Comparison of ENCODE assay signal across 16 cellular contexts in the genomic region with DNA sequence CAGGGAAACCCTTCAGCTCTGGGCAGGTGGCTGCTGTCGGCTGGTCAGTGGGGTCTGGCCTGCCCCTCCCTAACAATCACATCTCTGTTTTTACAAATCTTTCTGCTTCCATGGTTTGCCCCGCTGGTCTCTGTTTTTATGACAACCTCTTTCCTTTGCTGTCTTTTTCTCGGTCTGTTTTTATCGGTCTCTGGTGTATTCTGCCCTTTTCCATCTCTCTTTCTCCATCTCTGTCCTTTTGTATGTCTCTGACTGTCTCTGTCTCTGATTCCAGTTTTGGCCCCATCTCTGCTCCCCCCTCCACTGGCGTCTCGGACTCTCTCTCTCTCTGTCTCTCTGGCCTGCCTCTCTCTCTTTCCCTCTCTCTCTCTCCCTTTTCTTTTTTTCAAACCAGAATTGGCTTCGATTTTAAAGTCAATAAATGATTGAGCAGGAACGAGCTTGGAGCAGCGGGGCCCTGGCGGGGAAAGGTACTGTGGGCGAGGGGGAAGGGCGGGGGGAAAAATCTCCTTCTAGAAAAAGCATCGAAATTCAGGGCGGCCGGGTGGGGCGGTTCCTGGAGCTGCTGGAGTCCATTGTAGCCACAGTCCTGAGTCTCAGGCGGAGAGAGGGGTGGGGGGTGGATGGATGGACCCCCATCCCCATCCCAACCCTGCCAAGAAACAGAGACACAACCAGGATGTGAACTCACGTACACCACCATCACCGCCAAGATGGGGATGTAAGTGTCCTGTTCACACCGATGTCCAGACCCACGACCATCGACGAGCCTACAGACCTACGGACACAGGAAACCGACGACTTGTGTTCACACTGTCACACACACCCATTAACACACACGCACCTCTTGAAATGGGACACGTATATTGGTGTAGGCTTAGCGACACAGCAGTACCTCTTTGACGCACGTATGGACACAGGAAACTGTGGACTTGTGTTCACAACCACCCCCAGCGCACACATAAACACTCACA. TPM values are rescaled to one million over a fixed set of nuclear protein-coding genes. Genes with fewer than 3 reads are reported as not detected.
DNase-seq lines count a peak whose midpoint lies in the region; ATAC-seq, FAIRE-seq and TF ChIP-seq lines count a peak whose summit lies in the region.
"Had no signal": no experiment of that assay in that cellular context is flagged by ENCODE, and none has a peak within 500 bp of the region (broad histone marks: within the 10 kb centered on the region; RNA-seq: fewer than 3 reads in every experiment).

No MANE protein-coding gene starts in this region.

- ATAC-seq in K562 (no peak), thoracic aorta (ENCODE audit: insufficient number of reproducible peaks, low FRiP score, low read depth) (no peak), HG03571 (IDR thresholded peaks at IDR 0.05; ENCODE audit: unreplicated experiment) (no peak), GM19351 (IDR thresholded peaks at IDR 0.05; ENCODE audit: unreplicated experiment) (no peak)
- ATAC-seq: activated CD4-positive, alpha-beta T cell treated with anti-CD3 and anti-CD28 coated beads for 36 hours had no signal

- H3K79me2 ChIP-seq in K562 (ENCODE audit: control insufficient read depth, insufficient read depth, low read length): peaks cover 54% of the 10 kb centered on the region

- H3K27me3 Mint-ChIP-seq in activated CD4-positive, alpha-beta T cell treated with anti-CD3 and anti-CD28 coated beads, Interleukin-2, amount 10 ng/mL, durations not matched to agents 24 days and 14 days: peaks cover 35% of the 10 kb centered on the region

- no peak for TF ChIP-seq POLR2A in K562 (conservative IDR thresholded peaks at IDR 0.05)

- no peak overlapping the region; a peak in 1 of 4 replicates for H3K9ac ChIP-seq in K562 (ENCODE audit: insufficient read depth in 1 of 2, low read depth in 2 of 2, low read length in 2 of 2)
- H3K9ac ChIP-seq in mucosa of rectum (ENCODE audit: low read depth in 1 of 2, low read length in 2 of 2): peak overlapping the region; percentile 24 to 28

- TF ChIP-seq CTCF in K562 (IDR thresholded peaks at IDR 0.05 in 2 of 3, conservative IDR thresholded peaks at IDR 0.05 in 1 of 3; ENCODE audit: insufficient read depth in 2 of 3, low read depth in 1 of 3, low read length in 3 of 3) (no peak), thoracic aorta (IDR thresholded peaks at IDR 0.05) (no peak)

- POLR2A ChIA-PET in K562 (lab: Yijun Ruan, JAX): interaction anchor here (0.6 to 1.6 kb wide), 2 partner anchors 8 to 154 kb away, joined by 3 read pairs; no protein-coding TSS in a partner anchor

- no peak for FAIRE-seq in K562 (lab: Jason Lieb, UNC)
- FAIRE-seq: A549 had no signal

- CTCF ChIA-PET in K562 (lab: Yijun Ruan, JAX; ENCODE audit: low intra/inter-chr PET ratio): no interaction called here

- intact Hi-C loops in activated CD4-positive, alpha-beta T cell treated with anti-CD3 and anti-CD28 coated beads, Interleukin-2, amount 10 ng/mL, durations not matched to agents 24 days and 14 days (cut with micrococcal nuclease): no loop called here
- intact Hi-C loops in K562 (cut with micrococcal nuclease): no loop called here

- H3K4me1 ChIP-seq in K562 (replicated peaks in 1 of 2; ENCODE audit: control insufficient read depth in 2 of 2, insufficient read depth in 2 of 2, low read length in 2 of 2) (peaks cover 5 to 50% of the 10 kb centered on the region in 2 experiments; a peak in 4 of 5 replicates), mucosa of rectum (ENCODE audit: control insufficient read depth in 2 of 2, insufficient read depth in 2 of 2, low read length in 2 of 2) (peaks cover 21 to 23% of the 10 kb centered on the region in 2 donors), thoracic aorta (ENCODE audit: control insufficient read depth in 1 of 2, low read depth in 2 of 2) (peaks cover 17 to 59% of the 10 kb centered on the region in 2 donors)
- H3K4me1 ChIP-seq: A549 had no signal

- WGBS in K562 (ENCODE audit: insufficient coverage, low coverage, missing lambda C conversion rate): 86% methylated on average over 23 of the region's 32 CpGs

- peaks cover 8% of the 10 kb centered on the region for H4K20me1 ChIP-seq in K562 (replicated peaks; ENCODE audit: control insufficient read depth, insufficient read depth, low read length)

- H3K4me3 Mint-ChIP-seq in activated CD4-positive, alpha-beta T cell treated with anti-CD3 and anti-CD28 coated beads, Interleukin-2, amount 10 ng/mL, durations not matched to agents 24 days and 14 days: peak overlapping the region; percentile 3
- H3K4me3 Mint-ChIP-seq: activated CD4-positive, alpha-beta T cell treated with anti-CD3 and anti-CD28 coated beads for 36 hours had no signal

- no peak overlapping the region for H3K4me3 ChIP-seq in K562
- H3K4me3 ChIP-seq in mucosa of rectum (ENCODE audit: low read length in 2 of 2): no peak overlapping the region
- peak overlapping the region; percentile 93 for H3K4me3 ChIP-seq in thoracic aorta
- H3K4me3 ChIP-seq: A549 had no signal

- TF ChIP-seq EP300 in K562 (IDR thresholded peaks at IDR 0.05; ENCODE audit: low read length): no peak

- H3K9me3 ChIP-seq in K562 (replicated peaks; ENCODE audit: control insufficient read depth, insufficient read depth, low read depth, low read length) (no peaks in the 10 kb centered on the region), mucosa of rectum (ENCODE audit: control insufficient read depth in 2 of 2, low read length in 2 of 2) (no peaks in the 10 kb centered on the region), thoracic aorta (no peaks in the 10 kb centered on the region)
- H3K9me3 ChIP-seq: A549 had no signal

- DNase-seq in activated CD4-positive, alpha-beta T cell treated with anti-CD3 and anti-CD28 coated beads, Interleukin-2, amount 10 ng/mL, durations not matched to agents 24 days and 14 days: no peak
- no peak for DNase-seq in activated CD4-positive, alpha-beta T cell treated with anti-CD3 and anti-CD28 coated beads for 1 hour
- DNase-seq in K562 (ENCODE audit: extremely low read depth in 1 of 4, low spot score in 3 of 4) (no peak), thoracic aorta (ENCODE audit: low spot score) (no peak), mucosa of gallbladder (ENCODE audit: low spot score) (no peak)
- DNase-seq: activated CD4-positive, alpha-beta T cell treated with anti-CD3 and anti-CD28 coated beads for 36 hours; erythroblast; NCI-H187; stimulated activated CD4-positive, alpha-beta T cell treated with anti-CD3 and anti-CD28 coated beads, Interleukin-15, amount 100 ng/mL, for 24 hours had no signal

- TSS peak; percentile 57 for BruUV-seq in K562 (replicated peaks; lab: Mats Ljungman, UMichigan)

- H3K36me3 Mint-ChIP-seq in activated CD4-positive, alpha-beta T cell treated with anti-CD3 and anti-CD28 coated beads, Interleukin-2, amount 10 ng/mL, durations not matched to agents 24 days and 14 days (ENCODE audit: low read depth): no peaks in the 10 kb centered on the region

- no peak overlapping the region for H2AFZ ChIP-seq in K562 (ENCODE audit: low read depth, low read length)

- H3K36me3 ChIP-seq in K562 (ENCODE audit: control insufficient read depth, insufficient read depth, low read length) (peaks cover 17% of the 10 kb centered on the region; the same call in 1 of the 3 replicates), mucosa of rectum (ENCODE audit: control insufficient read depth in 2 of 2, insufficient read depth in 2 of 2, low read length in 2 of 2) (peaks cover 4 to 5% of the 10 kb centered on the region in 2 donors), thoracic aorta (no peaks in the 10 kb centered on the region)

- peaks cover 6% of the 10 kb centered on the region for H3K9me1 ChIP-seq in K562 (ENCODE audit: control insufficient read depth, insufficient read depth, low read length)

- no peak overlapping the region for H3K27ac Mint-ChIP-seq in activated CD4-positive, alpha-beta T cell treated with anti-CD3 and anti-CD28 coated beads, Interleukin-2, amount 10 ng/mL, durations not matched to agents 24 days and 14 days
- H3K27ac Mint-ChIP-seq: activated CD4-positive, alpha-beta T cell treated with anti-CD3 and anti-CD28 coated beads for 36 hours; stimulated activated naive CD8-positive, alpha-beta T cell treated with anti-CD3 and anti-CD28 coated beads, Interleukin-15, Interleukin-2, amounts not matched to agents 100 ng/mL and 50 ng/mL, for 24 hours had no signal

- TF ChIP-seq RAD21 in K562 (CRISPR knock-in tag; conservative IDR thresholded peaks at IDR 0.05 in 1 of 2, IDR thresholded peaks at IDR 0.05 in 1 of 2): no peak

- H3K9me3 Mint-ChIP-seq in activated CD4-positive, alpha-beta T cell treated with anti-CD3 and anti-CD28 coated beads, Interleukin-2, amount 10 ng/mL, durations not matched to agents 24 days and 14 days: no peaks in the 10 kb centered on the region
- H3K9me3 Mint-ChIP-seq: stimulated activated naive CD8-positive, alpha-beta T cell treated with anti-CD3 and anti-CD28 coated beads, Interleukin-15, Interleukin-2, amounts not matched to agents 100 ng/mL and 50 ng/mL, for 24 hours had no signal

- H3K4me1 Mint-ChIP-seq in activated CD4-positive, alpha-beta T cell treated with anti-CD3 and anti-CD28 coated beads, Interleukin-2, amount 10 ng/mL, durations not matched to agents 24 days and 14 days: peaks cover 6% of the 10 kb centered on the region

- in situ Hi-C loops in K562 (cut with MboI): no loop called here

- H3K27ac ChIP-seq in K562 (ENCODE audit: extremely low read depth, low read depth, low read length) (no peak overlapping the region), mucosa of rectum (ENCODE audit: low read depth in 2 of 2, low read length in 2 of 2) (no peak overlapping the region), thoracic aorta (peak overlapping the region; percentile 94 to 99)
- H3K27ac ChIP-seq: A549 had no signal

- H3K27me3 ChIP-seq in K562 (ENCODE audit: control insufficient read depth in 2 of 2, insufficient read depth in 2 of 2, low read length in 2 of 2): no peaks in the 10 kb centered on the region
- no peaks in the 10 kb centered on the region for H3K27me3 ChIP-seq in mucosa of rectum (ENCODE audit: control insufficient read depth in 2 of 2, insufficient read depth in 2 of 2, low read length in 2 of 2)
- H3K27me3 ChIP-seq in thoracic aorta (replicated peaks; ENCODE audit: insufficient read depth): no peaks in the 10 kb centered on the region

- H3K4me2 ChIP-seq in K562 (ENCODE audit: insufficient read depth, low read length): no peak overlapping the region
- H3K4me2 ChIP-seq: A549 had no signal

RNA-seq across cellular contexts. Expression of a gene that starts 3.0 kb away (rescaled TPM):
- total RNA-seq in activated CD4-positive, alpha-beta T cell treated with anti-CD3 and anti-CD28 coated beads, Interleukin-2, amount 10 ng/mL, durations not matched to agents 24 days and 14 days: 8.3 and 10.4 TPM in 2 replicates
- 18.3 and 47.5 TPM in 2 replicates for total RNA-seq in K562 (2011; cell fraction: chromatin; rRNA removed; ENCODE audit: low replicate concordance)
- 13.6 and 14.8 TPM in 2 replicates for total RNA-seq in K562 (2011; cell fraction: nucleolus; rRNA removed)
- 10.4 and 11.4 TPM in 2 replicates for total RNA-seq in K562 (2011; cell fraction: nucleoplasm; rRNA removed)
- total RNA-seq in K562 (2014; rRNA removed) (5.4 and 7.7 TPM in 2 replicates), K562 (2014; rRNA removed; fragmentation: Illumina TruSeq; extraction: Trizol) (2.3 and 6.4 TPM in 2 replicates), K562 (2015; rRNA removed; fragmentation: Illumina TruSeq; extraction: Trizol) (3.1 and 3.8 TPM in 2 replicates), K562 (2021) (23.1 and 26.8 TPM in 2 replicates), thoracic aorta (100 to 1,000 TPM; 126 to 145 TPM), mucosa of gallbladder (135 TPM)
- polyA plus RNA-seq in K562 (2011; rRNA removed) (2.9 and 5.6 TPM in 2 replicates), K562 (2014; fragmentation: Illumina TruSeq; extraction: Trizol) (7.7 and 9.2 TPM in 2 replicates), K562 (2014; fragmentation: Nextera tagmentation; extraction: Ambion mirVana) (under 1 TPM; 0.28 to 0.34 TPM), K562 (2014; rRNA removed) (6.8 and 7.2 TPM in 2 replicates)
- 3.2 and 3.6 TPM in 2 replicates for polyA plus RNA-seq in K562 (2011; cell fraction: cytosol; rRNA removed)
- 10.1 and 10.4 TPM in 2 replicates for polyA plus RNA-seq in K562 (2011; cell fraction: nucleus; rRNA removed)
- polyA plus RNA-seq in K562 (2012): 8.7 and 9.6 TPM in 2 replicates
- 2.8 and 3.1 TPM in 2 replicates for polyA minus RNA-seq in K562 (2011; rRNA and poly(A)+ RNA removed)
- polyA minus RNA-seq in K562 (2011; cell fraction: cytosol; rRNA and poly(A)+ RNA removed): 7.3 and 7.8 TPM in 2 replicates
- 5.7 and 7.9 TPM in 2 replicates for polyA minus RNA-seq in K562 (2011; cell fraction: nucleus; rRNA and poly(A)+ RNA removed)

RNA-seq across cellular contexts. Expression of a gene that starts 28.9 kb away (rescaled TPM):
- total RNA-seq in activated CD4-positive, alpha-beta T cell treated with anti-CD3 and anti-CD28 coated beads, Interleukin-2, amount 10 ng/mL, durations not matched to agents 24 days and 14 days: 0.12 TPM in 1 of 2 replicates, not detected in the other
- 2.2 and 4.9 TPM in 2 replicates for total RNA-seq in K562 (2011; cell fraction: chromatin; rRNA removed; ENCODE audit: low replicate concordance)
- 2.3 and 2.4 TPM in 2 replicates for total RNA-seq in K562 (2011; cell fraction: nucleolus; rRNA removed)
- total RNA-seq in K562 (2011; cell fraction: nucleoplasm; rRNA removed): 2.3 and 3.3 TPM in 2 replicates
- total RNA-seq in K562 (2014; rRNA removed) (0.27 and 0.82 TPM in 2 replicates), K562 (2014; rRNA removed; fragmentation: Illumina TruSeq; extraction: Trizol) (0.38 and 0.40 TPM in 2 replicates), K562 (2015; rRNA removed; fragmentation: Illumina TruSeq; extraction: Trizol) (0.22 and 0.23 TPM in 2 replicates), K562 (2021) (0.74 and 0.78 TPM in 2 replicates), thoracic aorta (not detected), mucosa of gallbladder (0.26 TPM)
- polyA plus RNA-seq in K562 (2011; rRNA removed) (0.60 and 0.89 TPM in 2 replicates), K562 (2014; fragmentation: Illumina TruSeq; extraction: Trizol) (0.71 and 0.83 TPM in 2 replicates), K562 (2014; fragmentation: Nextera tagmentation; extraction: Ambion mirVana) (under 1 TPM; 0.42 to 0.63 TPM), K562 (2014; rRNA removed) (0.50 and 0.66 TPM in 2 replicates)
- polyA plus RNA-seq in K562 (2011; cell fraction: cytosol; rRNA removed): 0.71 and 0.72 TPM in 2 replicates
- 1.9 and 3.0 TPM in 2 replicates for polyA plus RNA-seq in K562 (2011; cell fraction: nucleus; rRNA removed)
- 0.43 and 0.97 TPM in 2 replicates for polyA plus RNA-seq in K562 (2012)
- polyA minus RNA-seq in K562 (2011; rRNA and poly(A)+ RNA removed): 0.18 and 0.28 TPM in 2 replicates
- 0.48 TPM in 1 of 2 replicates, not detected in the other for polyA minus RNA-seq in K562 (2011; cell fraction: cytosol; rRNA and poly(A)+ RNA removed)
- 0.33 TPM in 1 of 2 replicates, not detected in the other for polyA minus RNA-seq in K562 (2011; cell fraction: nucleus; rRNA and poly(A)+ RNA removed)
- total RNA-seq: RPMI7951 had no signal
- polyA plus RNA-seq: liver had no signal

RNA-seq across cellular contexts. Expression of a gene that starts 41.2 kb away (rescaled TPM):
- total RNA-seq in activated CD4-positive, alpha-beta T cell treated with anti-CD3 and anti-CD28 coated beads, Interleukin-2, amount 10 ng/mL, durations not matched to agents 24 days and 14 days: 32.4 and 34.4 TPM in 2 replicates
- 2.1 and 5.5 TPM in 2 replicates for total RNA-seq in K562 (2011; cell fraction: chromatin; rRNA removed; ENCODE audit: low replicate concordance)
- 10.1 and 11.0 TPM in 2 replicates for total RNA-seq in K562 (2011; cell fraction: nucleolus; rRNA removed)
- total RNA-seq in K562 (2011; cell fraction: nucleoplasm; rRNA removed): 7.2 TPM in 2 replicates
- total RNA-seq in K562 (2014; rRNA removed): 143 and 161 TPM in 2 replicates
- total RNA-seq in K562 (2014; rRNA removed; fragmentation: Illumina TruSeq; extraction: Trizol): 9.1 and 12.9 TPM in 2 replicates
- 39.5 and 40.1 TPM in 2 replicates for total RNA-seq in K562 (2015; rRNA removed; fragmentation: Illumina TruSeq; extraction: Trizol)
- total RNA-seq in K562 (2021): 47.3 and 48.8 TPM in 2 replicates
- polyA plus RNA-seq in K562 (2011; rRNA removed): 29.2 and 30.4 TPM in 2 replicates
- polyA plus RNA-seq in K562 (2011; cell fraction: cytosol; rRNA removed): 29.3 and 72.0 TPM in 2 replicates
- 15.3 and 17.2 TPM in 2 replicates for polyA plus RNA-seq in K562 (2011; cell fraction: nucleus; rRNA removed)
- polyA plus RNA-seq in K562 (2012): 35.2 and 43.7 TPM in 2 replicates
- polyA plus RNA-seq in K562 (2014; fragmentation: Illumina TruSeq; extraction: Trizol): 11.5 and 20.3 TPM in 2 replicates
- polyA plus RNA-seq in K562 (2014; fragmentation: Nextera tagmentation; extraction: Ambion mirVana): 1 to 10 TPM; 5.1 to 6.8 TPM
- polyA plus RNA-seq in K562 (2014; rRNA removed): 114 and 122 TPM in 2 replicates
- polyA minus RNA-seq in K562 (2011; rRNA and poly(A)+ RNA removed): 4.2 and 6.1 TPM in 2 replicates
- 9.9 and 13.6 TPM in 2 replicates for polyA minus RNA-seq in K562 (2011; cell fraction: cytosol; rRNA and poly(A)+ RNA removed)
- 4.6 and 5.3 TPM in 2 replicates for polyA minus RNA-seq in K562 (2011; cell fraction: nucleus; rRNA and poly(A)+ RNA removed)
- total RNA-seq in thoracic aorta: 10 to 100 TPM; 30.2 to 42.8 TPM
- 17.6 TPM for total RNA-seq in mucosa of gallbladder

RNA-seq across cellular contexts. Expression of a gene that starts 52.6 kb away (rescaled TPM):
- 208 and 212 TPM in 2 replicates for total RNA-seq in activated CD4-positive, alpha-beta T cell treated with anti-CD3 and anti-CD28 coated beads, Interleukin-2, amount 10 ng/mL, durations not matched to agents 24 days and 14 days
- 62.5 and 156 TPM in 2 replicates for total RNA-seq in K562 (2011; cell fraction: chromatin; rRNA removed; ENCODE audit: low replicate concordance)
- total RNA-seq in K562 (2011; cell fraction: nucleolus; rRNA removed): 117 and 120 TPM in 2 replicates
- total RNA-seq in K562 (2011; cell fraction: nucleoplasm; rRNA removed): 89.2 and 96.1 TPM in 2 replicates
- 181 and 279 TPM in 2 replicates for total RNA-seq in K562 (2014; rRNA removed)
- total RNA-seq in K562 (2014; rRNA removed; fragmentation: Illumina TruSeq; extraction: Trizol): 47.8 and 56.5 TPM in 2 replicates
- total RNA-seq in K562 (2015; rRNA removed; fragmentation: Illumina TruSeq; extraction: Trizol): 102 and 103 TPM in 2 replicates
- total RNA-seq in K562 (2021): 143 and 155 TPM in 2 replicates
- 44.1 and 61.2 TPM in 2 replicates for polyA plus RNA-seq in K562 (2011; rRNA removed)
- polyA plus RNA-seq in K562 (2011; cell fraction: cytosol; rRNA removed): 93.6 and 155 TPM in 2 replicates
- 108 and 152 TPM in 2 replicates for polyA plus RNA-seq in K562 (2011; cell fraction: nucleus; rRNA removed)
- polyA plus RNA-seq in K562 (2012): 184 and 224 TPM in 2 replicates
- polyA plus RNA-seq in K562 (2014; fragmentation: Illumina TruSeq; extraction: Trizol): 179 and 212 TPM in 2 replicates
- polyA plus RNA-seq in K562 (2014; fragmentation: Nextera tagmentation; extraction: Ambion mirVana): 10 to 100 TPM in 1 of 2 experiments, 1 to 10 TPM in 1; 9.5 to 40.4 TPM
- 101 and 127 TPM in 2 replicates for polyA plus RNA-seq in K562 (2014; rRNA removed)
- 33.9 and 34.4 TPM in 2 replicates for polyA minus RNA-seq in K562 (2011; rRNA and poly(A)+ RNA removed)
- 98.0 and 181 TPM in 2 replicates for polyA minus RNA-seq in K562 (2011; cell fraction: cytosol; rRNA and poly(A)+ RNA removed)
- polyA minus RNA-seq in K562 (2011; cell fraction: nucleus; rRNA and poly(A)+ RNA removed): 31.2 and 37.4 TPM in 2 replicates
- total RNA-seq in thoracic aorta: 100 to 1,000 TPM; 116 to 130 TPM
- 83.0 TPM for total RNA-seq in mucosa of gallbladder

RNA-seq across cellular contexts. Expression of a gene that starts 59.8 kb away (rescaled TPM):
- 987 and 994 TPM in 2 replicates for total RNA-seq in activated CD4-positive, alpha-beta T cell treated with anti-CD3 and anti-CD28 coated beads, Interleukin-2, amount 10 ng/mL, durations not matched to agents 24 days and 14 days
- total RNA-seq in K562 (2011; cell fraction: chromatin; rRNA removed; ENCODE audit: low replicate concordance): 1,154 and 1,519 TPM in 2 replicates
- 2,017 and 2,086 TPM in 2 replicates for total RNA-seq in K562 (2011; cell fraction: nucleolus; rRNA removed)
- total RNA-seq in K562 (2011; cell fraction: nucleoplasm; rRNA removed): 1,334 and 1,801 TPM in 2 replicates
- 673 and 912 TPM in 2 replicates for total RNA-seq in K562 (2014; rRNA removed)
- 473 and 509 TPM in 2 replicates for total RNA-seq in K562 (2014; rRNA removed; fragmentation: Illumina TruSeq; extraction: Trizol)
- 794 and 811 TPM in 2 replicates for total RNA-seq in K562 (2015; rRNA removed; fragmentation: Illumina TruSeq; extraction: Trizol)
- 730 and 790 TPM in 2 replicates for total RNA-seq in K562 (2021)
- 628 and 644 TPM in 2 replicates for polyA plus RNA-seq in K562 (2011; rRNA removed)
- polyA plus RNA-seq in K562 (2011; cell fraction: cytosol; rRNA removed): 488 and 529 TPM in 2 replicates
- polyA plus RNA-seq in K562 (2011; cell fraction: nucleus; rRNA removed): 369 and 585 TPM in 2 replicates
- polyA plus RNA-seq in K562 (2012): 684 and 846 TPM in 2 replicates
- 643 and 731 TPM in 2 replicates for polyA plus RNA-seq in K562 (2014; fragmentation: Illumina TruSeq; extraction: Trizol)
- 100 to 1,000 TPM; 126 to 147 TPM for polyA plus RNA-seq in K562 (2014; fragmentation: Nextera tagmentation; extraction: Ambion mirVana)
- polyA plus RNA-seq in K562 (2014; rRNA removed): 642 and 658 TPM in 2 replicates
- 673 and 889 TPM in 2 replicates for polyA minus RNA-seq in K562 (2011; rRNA and poly(A)+ RNA removed)
- polyA minus RNA-seq in K562 (2011; cell fraction: cytosol; rRNA and poly(A)+ RNA removed): 377 and 404 TPM in 2 replicates
- 138 and 244 TPM in 2 replicates for polyA minus RNA-seq in K562 (2011; cell fraction: nucleus; rRNA and poly(A)+ RNA removed)
- 100 to 1,000 TPM; 415 to 467 TPM for total RNA-seq in thoracic aorta
- total RNA-seq in mucosa of gallbladder: 1,099 TPM

Comparison
In these comparisons a context has a peak if more than half of its experiments do, and no peak if none do; other contexts are left out.
1. H3K27ac ChIP-seq: peak in thoracic aorta (2 of 2); none in K562 (single experiment) and mucosa of rectum (0 of 2).
2. H3K9ac ChIP-seq: peak in mucosa of rectum (2 of 2); none in K562 (0 of 2).